18 cellular contexts compared by ENCODE assay signal in genomic region chr6:1228754-1229191, GRCh38.
A peak's percentile ranks its signal among the peaks of the same experiment; 100 is the strongest.
DNase-seq lines count a peak whose midpoint lies in the region; ATAC-seq and TF ChIP-seq lines count a peak whose summit lies in the region.
"Had no signal": no experiment of that assay in that cellular context is flagged by ENCODE, and none has a peak within 500 bp of the region (broad histone marks: within the 10 kb centered on the region; RNA-seq: fewer than 3 reads in every experiment).

No MANE protein-coding gene starts in this region.

- no peaks in the 10 kb centered on the region for H3K79me2 ChIP-seq in hepatocyte
- H3K79me2 ChIP-seq in mesendoderm (ENCODE audit: control insufficient read depth, insufficient read depth, low read length), result no peaks in the 10 kb centered on the region

- H3K36me3 Mint-ChIP-seq in MCF 10A (ENCODE audit: insufficient read depth, unreplicated experiment) (peaks cover 11% of the 10 kb centered on the region), type B pancreatic cell (no peaks in the 10 kb centered on the region)
- H3K36me3 Mint-ChIP-seq: CD8-positive, alpha-beta memory T cell had no signal

- CTCF ChIA-PET in MCF 10A (lab: Yijun Ruan, JAX), result interaction anchor here (0.5 to 0.8 kb wide), 6 partner anchors 11 to 626 kb away, joined by 3 to 4 read pairs (median 3); no protein-coding TSS in a partner anchor

- H3K9me3 ChIP-seq in breast epithelium, result no peaks in the 10 kb centered on the region
- H3K9me3 ChIP-seq in hepatocyte (ENCODE audit: low read depth), result no peaks in the 10 kb centered on the region
- no peaks in the 10 kb centered on the region for H3K9me3 ChIP-seq in right cardiac atrium (ENCODE audit: control insufficient read depth, low read length)
- H3K9me3 ChIP-seq: BLaER1, HAP-1 had no signal

- H3K4me3 Mint-ChIP-seq in MCF 10A (ENCODE audit: unreplicated experiment) (peak overlapping the region; percentile 21), type B pancreatic cell (no peak overlapping the region)
- H3K4me3 Mint-ChIP-seq: CD8-positive, alpha-beta memory T cell had no signal

- no peak overlapping the region for H4K5ac ChIP-seq in mesendoderm (ENCODE audit: low read length)

- no peak overlapping the region for H2BK15ac ChIP-seq in mesendoderm (replicated peaks; ENCODE audit: low read depth)

- H2AFZ ChIP-seq in hepatocyte, result no peak overlapping the region

- no TSS peak for BruUV-seq in MCF 10A (replicated peaks; lab: Mats Ljungman, UMichigan)

- POLR2A ChIA-PET in MCF 10A (lab: Yijun Ruan, JAX), result interaction anchor here (0.8 to 1.9 kb wide), 2 partner anchors 16 to 219 kb away, joined by 3 to 4 read pairs; no protein-coding TSS in a partner anchor

- H3K27ac ChIP-seq in breast epithelium, result no peak overlapping the region
- H3K27ac ChIP-seq in hepatocyte, result peak overlapping the region; percentile 64
- peak overlapping the region; percentile 9 for H3K27ac ChIP-seq in mesendoderm (ENCODE audit: low read depth, low read length)
- H3K27ac ChIP-seq in right cardiac atrium (ENCODE audit: low read length), result no peak overlapping the region
- H3K27ac ChIP-seq: BLaER1, HL-60 had no signal

- H3K79me1 ChIP-seq in mesendoderm (ENCODE audit: low read length), result no peaks in the 10 kb centered on the region

- H3K4ac ChIP-seq in mesendoderm (ENCODE audit: low read depth, low read length), result no peak overlapping the region

- H3K4me1 ChIP-seq in breast epithelium (no peaks in the 10 kb centered on the region), hepatocyte (ENCODE audit: insufficient read depth) (peaks cover 32% of the 10 kb centered on the region), mesendoderm (ENCODE audit: control insufficient read depth, low read depth, low read length) (no peaks in the 10 kb centered on the region), right cardiac atrium (ENCODE audit: control insufficient read depth, insufficient read depth, low read length) (no peaks in the 10 kb centered on the region)
- H3K4me1 ChIP-seq: BLaER1, HAP-1 had no signal

- H2BK5ac ChIP-seq in mesendoderm (ENCODE audit: low read length), result no peak overlapping the region

- H3K27me3 Mint-ChIP-seq in MCF 10A (ENCODE audit: insufficient read depth, unreplicated experiment) (no peaks in the 10 kb centered on the region), type B pancreatic cell (peaks cover 34% of the 10 kb centered on the region)

- H3K4me3 ChIP-seq in breast epithelium (no peak overlapping the region), hepatocyte (no peak overlapping the region), mesendoderm (ENCODE audit: low read length) (no peak overlapping the region), right cardiac atrium (ENCODE audit: low read length) (no peak overlapping the region)
- H3K4me3 ChIP-seq: BLaER1, GM12878, HAP-1 had no signal

- H3K27me3 ChIP-seq in breast epithelium (peaks cover 0 to 45% of the 10 kb centered on the region in 2 donors), hepatocyte (no peaks in the 10 kb centered on the region), mesendoderm (ENCODE audit: insufficient read depth, low read length, poor library complexity) (no peaks in the 10 kb centered on the region), right cardiac atrium (ENCODE audit: control insufficient read depth, insufficient read depth) (no peaks in the 10 kb centered on the region)
- H3K27me3 ChIP-seq: BLaER1 had no signal

- no peaks in the 10 kb centered on the region for H3K9me3 Mint-ChIP-seq in MCF 10A (ENCODE audit: unreplicated experiment)
- no peaks in the 10 kb centered on the region for H3K9me3 Mint-ChIP-seq in type B pancreatic cell
- H3K9me3 Mint-ChIP-seq: CD8-positive, alpha-beta memory T cell had no signal

- no peak overlapping the region for H3K9ac ChIP-seq in mesendoderm (ENCODE audit: low read length)
- H3K9ac ChIP-seq: BLaER1 had no signal

- DNase-seq in MCF 10A (ENCODE audit: unreplicated experiment), result no peak
- no peak for DNase-seq in breast epithelium (ENCODE audit: low spot score in 2 of 2)
- no peak for DNase-seq in hepatocyte (ENCODE audit: low spot score)
- no peak for DNase-seq in mesendoderm
- DNase-seq in type B pancreatic cell (ENCODE audit: extremely low spot score, unreplicated experiment), result no peak
- DNase-seq in NCI-H1048 (lab: John Stamatoyannopoulos, UW), result no peak
- DNase-seq in right cardiac atrium, result no peak
- DNase-seq in NOMO-1 (lab: John Stamatoyannopoulos, UW; ENCODE audit: unreplicated experiment in 2 of 2), result no peak
- DNase-seq: 8988T; AML-193; Calu3; CD8-positive, alpha-beta memory T cell; DMS79; IMR-90 had no signal

- TF ChIP-seq CTCF in MCF 10A (IDR thresholded peaks at IDR 0.05; ENCODE audit: unreplicated experiment) (no peak), breast epithelium (IDR thresholded peaks at IDR 0.05) (no peak), hepatocyte (IDR thresholded peaks at IDR 0.05; ENCODE audit: poor library complexity) (no peak), type B pancreatic cell (conservative IDR thresholded peaks at IDR 0.05) (no peak)

- no peak overlapping the region for H3K27ac Mint-ChIP-seq in MCF 10A (ENCODE audit: low read depth, unreplicated experiment)
- H3K27ac Mint-ChIP-seq in type B pancreatic cell, result peak overlapping the region; percentile 17
- H3K27ac Mint-ChIP-seq: CD8-positive, alpha-beta memory T cell had no signal

- no peak overlapping the region for H2AK5ac ChIP-seq in mesendoderm (ENCODE audit: low read length)

- intact Hi-C loops in MCF 10A (cut with micrococcal nuclease), result no loop called here
- intact Hi-C loops in breast epithelium (cut with DNase I; ENCODE audit: low total_unique reads), result no loop called here
- intact Hi-C loops in right cardiac atrium (cut with DNase I), result no loop called here

- no peak overlapping the region for H3K18ac ChIP-seq in mesendoderm (ENCODE audit: low read length)

- no peaks in the 10 kb centered on the region for H4K20me1 ChIP-seq in hepatocyte (ENCODE audit: insufficient read depth, poor library complexity, severe bottlenecking)
- H4K20me1 ChIP-seq: BLaER1 had no signal

- no peaks in the 10 kb centered on the region for H3K9me2 ChIP-seq in hepatocyte (replicated peaks; ENCODE audit: insufficient read depth)

- H4K8ac ChIP-seq in mesendoderm (ENCODE audit: low read depth, low read length), result no peak overlapping the region

- H3K23ac ChIP-seq in mesendoderm (ENCODE audit: low read length), result no peak overlapping the region

- WGBS in hepatocyte (ENCODE audit: low lambda C conversion rate, missing lambda C conversion rate), result 83% methylated on average over 9 of the region's 9 CpGs
- no CpG with 5 or more reads among the region's 9 CpGs for WGBS in mesendoderm (ENCODE audit: extremely low coverage, insufficient coverage, low lambda C conversion rate)
- 90% methylated on average over 9 of the region's 9 CpGs for WGBS in right cardiac atrium

- H3K4me1 Mint-ChIP-seq in MCF 10A (ENCODE audit: insufficient read depth, unreplicated experiment), result peaks cover 19% of the 10 kb centered on the region
- peaks cover 12% of the 10 kb centered on the region for H3K4me1 Mint-ChIP-seq in type B pancreatic cell (ENCODE audit: unreplicated experiment)
- H3K4me1 Mint-ChIP-seq: CD8-positive, alpha-beta memory T cell had no signal

- H3K4me2 ChIP-seq in hepatocyte, result no peak overlapping the region
- no peak overlapping the region for H3K4me2 ChIP-seq in mesendoderm (ENCODE audit: low read length)
- H3K4me2 ChIP-seq: BLaER1 had no signal

- no peak for TF ChIP-seq POLR2A in breast epithelium (IDR thresholded peaks at IDR 0.05)

- no peak for ATAC-seq in right cardiac atrium
- ATAC-seq: GM12878 had no signal

- H3K36me3 ChIP-seq in breast epithelium, result no peaks in the 10 kb centered on the region
- no peaks in the 10 kb centered on the region for H3K36me3 ChIP-seq in hepatocyte (replicated peaks; ENCODE audit: insufficient read depth, low read depth)
- H3K36me3 ChIP-seq in mesendoderm (ENCODE audit: control insufficient read depth, insufficient read depth, low read length), result no peaks in the 10 kb centered on the region
- H3K36me3 ChIP-seq: BLaER1, HAP-1 had no signal

- H3K56ac ChIP-seq in mesendoderm (ENCODE audit: low read length), result no peak overlapping the region

- no peak overlapping the region for H2BK120ac ChIP-seq in mesendoderm (ENCODE audit: low read depth, low read length)

Comparison
In these comparisons a context has a peak if more than half of its experiments do, and no peak if none do; other contexts are left out.
1. H3K27ac ChIP-seq: peak in hepatocyte (single experiment) and mesendoderm (single experiment); none in breast epithelium (0 of 2) and right cardiac atrium (single experiment).